Comparison of ENCODE assay signal across 27 cellular contexts in the genomic region with DNA sequence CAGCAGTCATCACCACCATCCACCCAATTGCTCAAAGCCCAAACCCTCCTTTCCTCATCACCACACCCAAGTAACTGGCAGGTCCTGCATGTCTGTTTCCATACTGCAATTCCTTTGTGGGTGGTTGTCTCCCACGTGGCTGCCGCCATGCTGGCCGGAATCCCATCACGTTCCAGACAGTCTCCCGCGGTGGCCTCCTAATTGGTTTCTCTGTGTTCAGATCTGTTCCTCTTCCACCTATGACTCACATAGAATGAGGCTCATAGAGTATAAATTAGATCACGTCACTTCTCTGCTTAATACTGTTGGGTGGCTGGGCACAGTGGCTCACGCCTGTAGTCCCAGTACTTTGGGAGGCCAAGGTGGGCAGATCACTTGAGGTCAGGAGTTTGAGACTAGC.
"Had no signal": no experiment of that assay in that cellular context is flagged by ENCODE, and none has a peak within 500 bp of the region (broad histone marks: within the 10 kb centered on the region; RNA-seq: fewer than 3 reads in every experiment).

No MANE protein-coding gene starts in this region.

- DNase-seq: activated CD4-positive, alpha-beta T cell treated with anti-CD3 and anti-CD28 coated beads for 4 hours; activated CD8-positive, alpha-beta memory T cell treated with anti-CD3 and anti-CD28 coated beads, Interleukin-2, amount 50 U/mL, for 4 hours; activated CD8-positive, alpha-beta T cell treated with anti-CD3 and anti-CD28 coated beads for 36 hours; activated gamma-delta T cell treated with Interleukin-2 at 50 U/mL for 16 hours; activated naive CD4-positive, alpha-beta T cell treated with anti-CD3 and anti-CD28 coated beads, Interleukin-2, amount 50 U/mL, for 16 hours; activated naive CD8-positive, alpha-beta T cell treated with anti-CD3 and anti-CD28 coated beads, Interleukin-2, amount 10 ng/mL, durations not matched to agents 7 days and 5 days; activated T-cell treated with anti-CD3 and anti-CD28 coated beads, Interleukin-2, amount 50 U/mL, for 72 hours; adrenal gland; anterior cingulate cortex; caudate nucleus; KG1; NCI-H1105; NCI-H1436 treated with DMSO at 0.1 percent for 48 hours; NCI-H2029; NCI-H2107; NCI-H2171 treated with DMSO at 0.1 percent for 48 hours; NCI-H345; NCI-H510A; NCI-H69; NK-92 treated with Interleukin-12 subunit alpha and Interleukin-12 subunit beta, amount 100 ng/mL, for 24 hours; OCI-M1; SHP77 treated with DMSO at 0.1 percent for 48 hours had no signal

- H3K36me3 ChIP-seq: adrenal gland, breast epithelium had no signal

- H3K27me3 ChIP-seq: adrenal gland, breast epithelium had no signal

- ATAC-seq: activated CD4-positive, CD25-positive, alpha-beta regulatory T cell treated with anti-CD3 and anti-CD28 coated beads, Interleukin-2, amount 50 U/mL, for 24 hours; activated CD8-positive, alpha-beta T cell treated with anti-CD3 and anti-CD28 coated beads for 36 hours; activated T-cell treated with anti-CD3 and anti-CD28 coated beads, Interleukin-2, amount 50 U/mL, for 72 hours; Panc1 had no signal

- H3K27ac ChIP-seq: adrenal gland, breast epithelium had no signal

- H3K4me1 ChIP-seq: adrenal gland, breast epithelium had no signal

- H3K36me3 Mint-ChIP-seq: activated naive CD8-positive, alpha-beta T cell treated with anti-CD3 and anti-CD28 coated beads, Interleukin-2, amount 10 ng/mL, durations not matched to agents 7 days and 5 days had no signal

- H3K27me3 Mint-ChIP-seq: activated CD8-positive, alpha-beta T cell treated with anti-CD3 and anti-CD28 coated beads for 36 hours; activated naive CD8-positive, alpha-beta T cell treated with anti-CD3 and anti-CD28 coated beads, Interleukin-2, amount 10 ng/mL, durations not matched to agents 7 days and 5 days had no signal

- H3K27ac Mint-ChIP-seq: activated CD8-positive, alpha-beta T cell treated with anti-CD3 and anti-CD28 coated beads for 36 hours; activated naive CD8-positive, alpha-beta T cell treated with anti-CD3 and anti-CD28 coated beads, Interleukin-2, amount 10 ng/mL, durations not matched to agents 7 days and 5 days; activated T-cell treated with anti-CD3 and anti-CD28 coated beads, Interleukin-2, amount 50 U/mL, for 72 hours; activated T-helper 2 cell treated with anti-CD3 and anti-CD28 coated beads, Interferon-gamma antibody, Interleukin-2, Interleukin-4, amounts not matched to agents 10 μg/mL and 5 μg/mL and 100 μg/mL, durations not matched to agents 14 hours and 24 hours and 36 hours; T-helper 1 cell treated with Interleukin-12 subunit alpha and Interleukin-12 subunit beta and Interleukin-4 antibody, amounts not matched to agents 30 μg/mL and 1 μg/mL, for 36 hours had no signal

- H3K9me3 ChIP-seq: adrenal gland, breast epithelium had no signal

- H3K4me3 Mint-ChIP-seq: activated CD8-positive, alpha-beta T cell treated with anti-CD3 and anti-CD28 coated beads for 36 hours; activated naive CD8-positive, alpha-beta T cell treated with anti-CD3 and anti-CD28 coated beads, Interleukin-2, amount 10 ng/mL, durations not matched to agents 7 days and 5 days; activated T-cell treated with anti-CD3 and anti-CD28 coated beads, Interleukin-2, amount 50 U/mL, for 72 hours; T-helper 1 cell treated with Interleukin-12 subunit alpha and Interleukin-12 subunit beta and Interleukin-4 antibody, amounts not matched to agents 30 μg/mL and 1 μg/mL, for 36 hours had no signal

- H3K4me1 Mint-ChIP-seq: activated naive CD8-positive, alpha-beta T cell treated with anti-CD3 and anti-CD28 coated beads, Interleukin-2, amount 10 ng/mL, durations not matched to agents 7 days and 5 days had no signal

- H3K4me3 ChIP-seq: adrenal gland, breast epithelium had no signal

- H3K9me3 Mint-ChIP-seq: activated CD8-positive, alpha-beta T cell treated with anti-CD3 and anti-CD28 coated beads for 36 hours had no signal
